Comparison of ENCODE assay signal across 6 cellular contexts in the genomic region with DNA sequence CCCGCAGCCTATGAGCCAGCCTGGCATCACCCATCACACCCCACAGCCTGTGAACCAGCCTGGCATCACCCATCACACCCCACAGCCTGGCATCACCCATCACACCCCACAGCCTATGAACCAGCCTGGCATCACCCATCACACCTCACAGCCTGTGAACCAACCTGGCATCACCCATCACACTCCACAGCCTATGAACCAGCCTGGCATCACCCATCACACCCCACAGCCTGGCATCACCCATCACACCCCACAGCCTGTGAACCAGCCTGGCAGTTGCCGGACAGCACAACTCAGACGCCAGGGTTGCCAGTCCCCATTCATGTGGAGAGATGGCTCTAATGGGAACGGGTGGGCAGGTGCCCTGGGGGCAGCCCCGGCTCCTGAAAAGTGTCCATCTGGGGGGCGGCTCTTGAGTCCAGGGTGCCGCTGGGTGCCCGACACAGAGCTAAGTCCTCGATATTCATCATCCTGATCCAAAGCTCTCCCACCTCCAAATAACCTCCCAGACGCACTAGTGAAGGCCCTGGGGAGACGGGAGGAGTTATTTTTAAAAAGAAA.
DNase-seq lines count a peak whose midpoint lies in the region; ATAC-seq, FAIRE-seq and TF ChIP-seq lines count a peak whose summit lies in the region.
"Not testable (repeated sequence)": the region's sequence is repeated elsewhere in the genome, so short reads cannot be mapped to it uniquely, and the experiment has no call there.

No MANE protein-coding gene starts in this region.

- FAIRE-seq in HTR-8/SVneo (lab: Jason Lieb, UNC) (peak; percentile 80), bronchial epithelial cell (lab: Jason Lieb, UNC) (peak; percentile 36)

- not testable (repeated sequence) for H3K9me3 ChIP-seq in spleen

- H3K4me1 ChIP-seq in spleen: peaks cover 0 to 54% (median 16%) of the 10 kb centered on the region in 6 donors

- H3K27ac ChIP-seq in spleen: not testable (repeated sequence)

- H3K4me1 Mint-ChIP-seq in activated CD8-positive, alpha-beta memory T cell treated with anti-CD3 and anti-CD28 coated beads, Interleukin-2, amount 10 ng/mL, durations not matched to agents 7 days and 5 days: peaks cover 17% of the 10 kb centered on the region

- ATAC-seq in activated CD8-positive, alpha-beta memory T cell treated with anti-CD3 and anti-CD28 coated beads, Interleukin-2, amount 10 ng/mL, durations not matched to agents 7 days and 5 days; left lobe of liver: not testable (repeated sequence)

- not testable (repeated sequence) for H3K4me3 ChIP-seq in bronchial epithelial cell (ENCODE audit: low read depth, low read length); spleen

- TF ChIP-seq POLR2A in spleen (IDR thresholded peaks at IDR 0.05): not testable (repeated sequence)

- WGBS in spleen, 5 donors: 91 to 97% (median 93%) methylated on average over 10 to 11 of the region's 11 CpGs

- not testable (repeated sequence) for H3K36me3 ChIP-seq in bronchial epithelial cell (ENCODE audit: control insufficient read depth, insufficient read depth, low read length); spleen

- peaks cover 76% of the 10 kb centered on the region for H3K27me3 Mint-ChIP-seq in activated CD8-positive, alpha-beta memory T cell treated with anti-CD3 and anti-CD28 coated beads, Interleukin-2, amount 10 ng/mL, durations not matched to agents 7 days and 5 days

- not testable (repeated sequence) for H3K4me3 Mint-ChIP-seq in activated CD8-positive, alpha-beta memory T cell treated with anti-CD3 and anti-CD28 coated beads, Interleukin-2, amount 10 ng/mL, durations not matched to agents 7 days and 5 days

- H3K27me3 ChIP-seq in bronchial epithelial cell (ENCODE audit: control insufficient read depth, insufficient read depth, low read length): not testable (repeated sequence)
- peaks cover 0 to 78% (median 11%) of the 10 kb centered on the region in 7 donors for H3K27me3 ChIP-seq in spleen (replicated peaks in 1 of 7)

- CTCF ChIA-PET in activated CD8-positive, alpha-beta memory T cell treated with anti-CD3 and anti-CD28 coated beads, Interleukin-2, amount 10 ng/mL, durations not matched to agents 7 days and 5 days (lab: Charles Lee): not testable (repeated sequence)

- not testable (repeated sequence) for H3K9me3 Mint-ChIP-seq in activated CD8-positive, alpha-beta memory T cell treated with anti-CD3 and anti-CD28 coated beads, Interleukin-2, amount 10 ng/mL, durations not matched to agents 7 days and 5 days (ENCODE audit: low read depth)

- intact Hi-C loops in spleen (cut with DNase I; ENCODE audit: low total_unique reads): not testable (repeated sequence)

- not testable (repeated sequence) for H3K27ac Mint-ChIP-seq in activated CD8-positive, alpha-beta memory T cell treated with anti-CD3 and anti-CD28 coated beads, Interleukin-2, amount 10 ng/mL, durations not matched to agents 7 days and 5 days

- TF ChIP-seq CTCF in bronchial epithelial cell (IDR thresholded peaks at IDR 0.05; ENCODE audit: insufficient read depth, low read length, severe bottlenecking); spleen (IDR thresholded peaks at IDR 0.05 in 8 of 11, conservative IDR thresholded peaks at IDR 0.05 in 3 of 11): not testable (repeated sequence)

- not testable (repeated sequence) for H3K36me3 Mint-ChIP-seq in activated CD8-positive, alpha-beta memory T cell treated with anti-CD3 and anti-CD28 coated beads, Interleukin-2, amount 10 ng/mL, durations not matched to agents 7 days and 5 days

- DNase-seq in HTR-8/SVneo (ENCODE audit: insufficient read length, low spot score); bronchial epithelial cell (ENCODE audit: low read depth): not testable (repeated sequence)
- peak; percentile 18 for DNase-seq in activated CD8-positive, alpha-beta memory T cell treated with anti-CD3 and anti-CD28 coated beads, Interleukin-2, amount 10 ng/mL, durations not matched to agents 7 days and 5 days
- DNase-seq in left lobe of liver (ENCODE audit: low spot score) (peak; percentile 26), mesenteric fat pad (ENCODE audit: low spot score) (peak; percentile 39), spleen (peak; percentile 66)
